ENCODE assay signal across 14 cellular contexts in the genomic region with DNA sequence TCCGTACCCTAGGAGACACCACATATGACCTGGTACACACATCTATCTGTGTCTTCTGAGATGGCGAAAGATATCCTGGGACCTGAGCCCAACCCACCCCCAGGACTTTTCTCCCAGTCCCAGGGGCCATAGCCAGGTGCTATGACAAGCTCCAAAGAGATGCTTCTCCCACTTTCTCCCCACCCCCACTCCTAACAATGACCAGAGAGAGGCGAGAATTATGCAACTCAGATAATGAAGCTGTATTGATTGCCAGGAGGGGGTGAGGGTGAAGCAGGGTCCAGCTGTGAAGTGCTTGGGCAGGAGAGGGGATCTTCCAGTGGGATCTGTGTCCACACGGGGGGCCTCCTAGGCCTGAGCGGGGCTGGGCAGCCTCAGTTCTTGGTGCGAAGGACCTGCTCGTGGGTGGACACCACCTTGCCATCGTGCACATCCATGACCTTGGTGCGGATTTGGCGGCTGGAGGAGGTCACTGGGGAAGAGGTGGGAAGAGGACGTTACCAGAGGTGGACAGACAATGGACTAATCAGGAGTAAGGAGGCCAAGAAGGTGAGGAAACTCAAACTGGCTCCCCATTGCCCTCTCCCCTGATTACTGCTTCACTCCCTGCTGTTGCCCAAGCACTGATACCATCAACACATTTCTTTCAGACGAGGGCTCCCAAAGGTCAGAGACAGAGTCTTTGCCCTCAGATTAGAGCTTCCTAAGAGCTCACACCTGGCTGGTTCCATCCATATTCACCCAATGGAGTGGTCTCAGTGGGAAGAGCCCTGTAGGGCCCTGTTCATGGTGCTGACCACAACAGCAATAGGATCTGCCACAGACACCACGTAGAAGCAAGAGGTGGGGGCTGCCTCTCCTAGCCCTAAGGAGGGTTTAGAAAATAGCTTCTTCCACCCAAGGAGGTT. TPM values are rescaled to one million over a fixed set of nuclear protein-coding genes. Genes with fewer than 3 reads are reported as not detected.
DNase-seq lines count a peak whose midpoint lies in the region; ATAC-seq, FAIRE-seq and TF ChIP-seq lines count a peak whose summit lies in the region.
"Not testable (repeated sequence)": the region's sequence is repeated elsewhere in the genome, so short reads cannot be mapped to it uniquely, and the experiment has no call there.
"Had no signal": no experiment of that assay in that cellular context is flagged by ENCODE, and none has a peak within 500 bp of the region (broad histone marks: within the 10 kb centered on the region; RNA-seq: fewer than 3 reads in every experiment).

No MANE protein-coding gene starts in this region.

- H2AK5ac ChIP-seq in trophoblast cell (ENCODE audit: low read length), result not testable (repeated sequence)

- not testable (repeated sequence) for H3K4me1 ChIP-seq in foreskin keratinocyte; trophoblast cell (ENCODE audit: control insufficient read depth in 1 of 2, insufficient read depth in 2 of 2, low read length in 2 of 2)
- peaks cover 24% of the 10 kb centered on the region for H3K4me1 ChIP-seq in suprapubic skin

- peak overlapping the region; percentile 97 for H3K27ac Mint-ChIP-seq in MCF 10A (ENCODE audit: low read depth, unreplicated experiment)
- H3K27ac Mint-ChIP-seq in dendritic cell treated with granulocyte-macrophage colony-stimulating factor and Interleukin-4, amounts not matched to agents 40 ng/mL and 50 ng/mL, for 4 days, result peak overlapping the region; percentile 15

- not testable (repeated sequence) for ATAC-seq in foreskin keratinocyte

- no CpG with 5 or more reads among the region's 13 CpGs for WGBS in trophoblast cell (ENCODE audit: extremely low coverage, insufficient coverage, insufficient read length)
- 54% methylated on average over 12 of the region's 13 CpGs for WGBS in suprapubic skin

- not testable (repeated sequence) for TF ChIP-seq POLR2A in suprapubic skin (IDR thresholded peaks at IDR 0.05)

- not testable (repeated sequence) for H3K4me2 ChIP-seq in trophoblast cell (ENCODE audit: low read length)

- not testable (repeated sequence) for H3K79me2 ChIP-seq in trophoblast cell (ENCODE audit: control insufficient read depth, insufficient read depth, low read length, poor library complexity)

- H3K23ac ChIP-seq in trophoblast cell (ENCODE audit: low read length), result not testable (repeated sequence)

- H4K91ac ChIP-seq in trophoblast cell (ENCODE audit: low read depth, low read length), result not testable (repeated sequence)

- H2AFZ ChIP-seq in trophoblast cell (ENCODE audit: insufficient read depth, low read length, poor library complexity), result not testable (repeated sequence)

- POLR2A ChIA-PET in RWPE1 (lab: Yijun Ruan, JAX; ENCODE audit: low non-redundant PET), result interaction anchor here (0.7 kb wide), 1 partner anchor 54 kb away, joined by 4 read pairs; no protein-coding TSS in a partner anchor
- POLR2A ChIA-PET in MCF 10A (lab: Yijun Ruan, JAX), result interaction anchor here (0.7 to 2.4 kb wide), 10 partner anchors 9 to 74 kb away, joined by 3 to 10 read pairs (median 5); partner anchors contain the start of gene KRT17

- not testable (repeated sequence) for BruUV-seq in MCF 10A (replicated peaks; lab: Mats Ljungman, UMichigan)

- peak overlapping the region; percentile 86 for H3K4me3 Mint-ChIP-seq in MCF 10A (ENCODE audit: unreplicated experiment)
- H3K4me3 Mint-ChIP-seq in dendritic cell treated with granulocyte-macrophage colony-stimulating factor and Interleukin-4, amounts not matched to agents 40 ng/mL and 50 ng/mL, for 4 days, result not testable (repeated sequence)

- not testable (repeated sequence) for TF ChIP-seq CTCF in RWPE1 (conservative IDR thresholded peaks at IDR 0.05; ENCODE audit: low read depth); MCF 10A (IDR thresholded peaks at IDR 0.05; ENCODE audit: unreplicated experiment); foreskin keratinocyte (conservative IDR thresholded peaks at IDR 0.05); suprapubic skin (IDR thresholded peaks at IDR 0.05)

- H4K12ac ChIP-seq in trophoblast cell (ENCODE audit: low read depth, low read length), result not testable (repeated sequence)

- CTCF ChIA-PET in RWPE1 (lab: Yijun Ruan, JAX) (interaction anchor here (0.6 to 2.1 kb wide), 7 partner anchors 20 to 922 kb away, joined by 3 to 21 read pairs (median 4); no protein-coding TSS in a partner anchor), MCF 10A (lab: Yijun Ruan, JAX) (interaction anchor here (0.7 to 3.8 kb wide), 10 partner anchors 14 to 674 kb away, joined by 3 to 17 read pairs (median 4); partner anchors contain the start of gene KRT17)

- not testable (repeated sequence) for H3K27me3 Mint-ChIP-seq in MCF 10A (ENCODE audit: insufficient read depth, unreplicated experiment)
- peaks cover 42% of the 10 kb centered on the region for H3K27me3 Mint-ChIP-seq in dendritic cell treated with granulocyte-macrophage colony-stimulating factor and Interleukin-4, amounts not matched to agents 40 ng/mL and 50 ng/mL, for 4 days

- not testable (repeated sequence) for H3K9ac ChIP-seq in trophoblast cell (ENCODE audit: low read length)

- peaks cover 65% of the 10 kb centered on the region for H3K36me3 Mint-ChIP-seq in MCF 10A (ENCODE audit: insufficient read depth, unreplicated experiment)
- not testable (repeated sequence) for H3K36me3 Mint-ChIP-seq in dendritic cell treated with granulocyte-macrophage colony-stimulating factor and Interleukin-4, amounts not matched to agents 40 ng/mL and 50 ng/mL, for 4 days (ENCODE audit: low read depth)

- H3K14ac ChIP-seq in trophoblast cell (ENCODE audit: low read length), result not testable (repeated sequence)

- not testable (repeated sequence) for H3K9me3 ChIP-seq in trophoblast cell (ENCODE audit: insufficient read depth, low read depth, low read length); suprapubic skin

- H3K36me3 ChIP-seq in trophoblast cell (ENCODE audit: control insufficient read depth in 1 of 2, insufficient read depth in 2 of 2, low read length in 2 of 2); suprapubic skin: not testable (repeated sequence)

- not testable (repeated sequence) for H2BK120ac ChIP-seq in trophoblast cell (ENCODE audit: insufficient read depth, low read length, poor library complexity)

- peak; percentile 83 for FAIRE-seq in HTR-8/SVneo (lab: Jason Lieb, UNC)

- H3K18ac ChIP-seq in trophoblast cell (ENCODE audit: low read length), result not testable (repeated sequence)

- H3K9me3 Mint-ChIP-seq in MCF 10A (ENCODE audit: unreplicated experiment); dendritic cell treated with granulocyte-macrophage colony-stimulating factor and Interleukin-4, amounts not matched to agents 40 ng/mL and 50 ng/mL, for 4 days: not testable (repeated sequence)

- H3K4me1 Mint-ChIP-seq in MCF 10A (ENCODE audit: insufficient read depth, unreplicated experiment), result peaks cover 68% of the 10 kb centered on the region
- H3K4me1 Mint-ChIP-seq in dendritic cell treated with granulocyte-macrophage colony-stimulating factor and Interleukin-4, amounts not matched to agents 40 ng/mL and 50 ng/mL, for 4 days (ENCODE audit: low read depth), result peaks cover 15% of the 10 kb centered on the region

- not testable (repeated sequence) for H3K4ac ChIP-seq in trophoblast cell (ENCODE audit: low read depth, low read length)

- H3K4me3 ChIP-seq in trophoblast cell (ENCODE audit: low read depth, low read length), result not testable (repeated sequence)
- peak overlapping the region; percentile 49 for H3K4me3 ChIP-seq in suprapubic skin

- not testable (repeated sequence) for TF ChIP-seq EP300 in suprapubic skin (IDR thresholded peaks at IDR 0.05)

- not testable (repeated sequence) for H3K27me3 ChIP-seq in foreskin keratinocyte; trophoblast cell (ENCODE audit: insufficient read depth, low read length); suprapubic skin

- not testable (repeated sequence) for H2BK12ac ChIP-seq in trophoblast cell (ENCODE audit: low read length)

- DNase-seq in HTR-8/SVneo (ENCODE audit: insufficient read length, low spot score); MCF 10A (ENCODE audit: unreplicated experiment); suprapubic skin (ENCODE audit: low spot score in 2 of 2): not testable (repeated sequence)
- DNase-seq in RWPE1 (ENCODE audit: low spot score) (peak; percentile 17), foreskin keratinocyte (peak; percentile 70 to 89), trophoblast cell (peak; percentile 68 to 72)

- H3K27ac ChIP-seq in RWPE1 (peak overlapping the region; percentile 100), foreskin keratinocyte (peak overlapping the region; percentile 90), suprapubic skin (peak overlapping the region; percentile 84)
- H3K27ac ChIP-seq in trophoblast cell (ENCODE audit: low read depth, low read length), result not testable (repeated sequence)

- intact Hi-C loops in MCF 10A (cut with micrococcal nuclease); dendritic cell treated with granulocyte-macrophage colony-stimulating factor and Interleukin-4, amounts not matched to agents 40 ng/mL and 50 ng/mL, for 4 days (cut with micrococcal nuclease): not testable (repeated sequence)

- not testable (repeated sequence) for H3K79me1 ChIP-seq in trophoblast cell (ENCODE audit: low read length)

- not testable (repeated sequence) for H4K8ac ChIP-seq in trophoblast cell (ENCODE audit: low read depth, low read length)

- not testable (repeated sequence) for H2BK5ac ChIP-seq in trophoblast cell (ENCODE audit: low read depth, low read length, poor library complexity)

RNA-seq across cellular contexts. Expression of gene KRT14, which starts 4.4 kb away (rescaled TPM):
- total RNA-seq in MCF 10A (2022) (696 and 1,755 TPM in 2 replicates), foreskin keratinocyte (12,113 and 14,268 TPM in 2 replicates), suprapubic skin (over 10,000 TPM in 2 of 4 donors, 1,000 to 10,000 TPM in 2; 7,400 to 12,534 (median 10,685) TPM)
- polyA plus RNA-seq in foreskin keratinocyte, result 17,138 and 18,688 TPM in 2 replicates
- 12.0 and 12.4 TPM in 2 replicates for polyA plus RNA-seq in trophoblast cell (2013)
- total RNA-seq: A172; CD4-positive, CD25-positive, alpha-beta regulatory T cell; CD8-positive, alpha-beta memory T cell; G401; GM12878; H7; HepG2 had no signal
- polyA plus RNA-seq: CD4-positive, CD25-positive, alpha-beta regulatory T cell; CD8-positive, alpha-beta memory T cell had no signal

RNA-seq across cellular contexts. Expression of gene KRT9, which starts 10.5 kb away (rescaled TPM):
- total RNA-seq in MCF 10A (2022) (0.21 and 0.27 TPM in 2 replicates), foreskin keratinocyte (1.0 and 1.3 TPM in 2 replicates), suprapubic skin (1 to 10 TPM in 1 of 4 donors, under 1 TPM in 3; 0.68 to 1.6 (median 0.82) TPM)
- polyA plus RNA-seq in foreskin keratinocyte, result 1.4 and 1.7 TPM in 2 replicates
- 0.19 TPM in 2 replicates for polyA plus RNA-seq in trophoblast cell (2013)
- total RNA-seq: A172; CD4-positive, CD25-positive, alpha-beta regulatory T cell; CD8-positive, alpha-beta memory T cell; G401; GM12878; H7; HepG2 had no signal
- polyA plus RNA-seq: CD4-positive, CD25-positive, alpha-beta regulatory T cell; CD8-positive, alpha-beta memory T cell; GM12878; HepG2 had no signal

RNA-seq across cellular contexts. Expression of gene KRT16, which starts 30.3 kb away (rescaled TPM):
- total RNA-seq in MCF 10A (2022) (74.5 and 109 TPM in 2 replicates), foreskin keratinocyte (115 and 208 TPM in 2 replicates), suprapubic skin (100 to 1,000 TPM in 3 of 4 donors, 10 to 100 TPM in 1; 65.7 to 772 (median 341) TPM)
- 132 and 240 TPM in 2 replicates for polyA plus RNA-seq in foreskin keratinocyte
- 7.9 and 8.4 TPM in 2 replicates for polyA plus RNA-seq in trophoblast cell (2013)
- total RNA-seq: CD4-positive, CD25-positive, alpha-beta regulatory T cell; CD8-positive, alpha-beta memory T cell; G401; GM12878; H7; HepG2 had no signal
- polyA plus RNA-seq: CD4-positive, CD25-positive, alpha-beta regulatory T cell; CD8-positive, alpha-beta memory T cell; HepG2 had no signal

RNA-seq across cellular contexts. Expression of gene KRT17, which starts 42.1 kb away (rescaled TPM):
- total RNA-seq in MCF 10A (2022), result 1,990 and 4,105 TPM in 2 replicates
- total RNA-seq in foreskin keratinocyte, result 3,495 and 3,975 TPM in 2 replicates
- 3,974 and 4,528 TPM in 2 replicates for polyA plus RNA-seq in foreskin keratinocyte
- polyA plus RNA-seq in trophoblast cell (2013), result 145 and 161 TPM in 2 replicates
- 1,000 to 10,000 TPM in 2 of 4 donors, 100 to 1,000 TPM in 2; 434 to 2,751 (median 1,314) TPM for total RNA-seq in suprapubic skin
- total RNA-seq: A172; CD4-positive, CD25-positive, alpha-beta regulatory T cell; G401; H7 had no signal
- polyA plus RNA-seq: CD4-positive, CD25-positive, alpha-beta regulatory T cell; CD8-positive, alpha-beta memory T cell had no signal

RNA-seq across cellular contexts. Expression of gene KRT19, which starts 54.2 kb away (rescaled TPM):
- total RNA-seq in MCF 10A (2022) (0.68 TPM in 1 of 2 replicates, not detected in the other), foreskin keratinocyte (225 and 517 TPM in 2 replicates), suprapubic skin (100 to 1,000 TPM; 180 to 307 (median 215) TPM)
- polyA plus RNA-seq in foreskin keratinocyte, result 311 and 641 TPM in 2 replicates
- polyA plus RNA-seq in trophoblast cell (2013), result 1,394 and 1,458 TPM in 2 replicates
- total RNA-seq: CD4-positive, CD25-positive, alpha-beta regulatory T cell; CD8-positive, alpha-beta memory T cell; G401 had no signal
- polyA plus RNA-seq: CD4-positive, CD25-positive, alpha-beta regulatory T cell; CD8-positive, alpha-beta memory T cell had no signal
